18 cellular contexts compared by ENCODE assay signal in genomic region chr10:235921-236320, GRCh38.
DNase-seq lines count a peak whose midpoint lies in the region; FAIRE-seq and TF ChIP-seq lines count a peak whose summit lies in the region.
"Had no signal": no experiment of that assay in that cellular context is flagged by ENCODE, and none has a peak within 500 bp of the region (broad histone marks: within the 10 kb centered on the region; RNA-seq: fewer than 3 reads in every experiment).

No MANE protein-coding gene starts in this region.

- H3K36me3 ChIP-seq in Loucy (ENCODE audit: insufficient read depth, low read length) (peaks cover 15% of the 10 kb centered on the region), keratinocyte (ENCODE audit: control insufficient read depth in 2 of 2, extremely low read depth in 1 of 2, insufficient read depth in 2 of 2, low read length in 2 of 2) (no peaks in the 10 kb centered on the region)
- H3K36me3 ChIP-seq: BE2C had no signal

- H3F3A ChIP-seq in Loucy (ENCODE audit: low read depth), result no peaks in the 10 kb centered on the region

- peaks cover 11% of the 10 kb centered on the region for H3K4me1 Mint-ChIP-seq in HFFc6 (ENCODE audit: low read depth)

- no peaks in the 10 kb centered on the region for H3K9me3 ChIP-seq in Loucy (ENCODE audit: insufficient read depth, low read depth, low read length)
- no peaks in the 10 kb centered on the region for H3K9me3 ChIP-seq in keratinocyte (ENCODE audit: control insufficient read depth, low read depth, low read length)
- H3K9me3 ChIP-seq: BE2C had no signal

- peak; percentile 13 for FAIRE-seq in keratinocyte (lab: Jason Lieb, UNC)
- FAIRE-seq: GM12891, GM18507, H1 had no signal

- H3K4me3 ChIP-seq in Loucy (ENCODE audit: low read length, poor library complexity, severe bottlenecking), result no peak overlapping the region
- H3K4me3 ChIP-seq in keratinocyte (ENCODE audit: control insufficient read depth in 2 of 3, extremely low read depth in 1 of 3, insufficient read depth in 2 of 3, low read depth in 1 of 3, low read length in 3 of 3), result no peak overlapping the region

- H2AFZ ChIP-seq in Loucy (ENCODE audit: low read length) (no peak overlapping the region), keratinocyte (ENCODE audit: control insufficient read depth, low read length) (no peak overlapping the region)

- no peak overlapping the region for H3K27ac Mint-ChIP-seq in HFFc6

- no peak overlapping the region for H3K4me3 Mint-ChIP-seq in HFFc6
- H3K4me3 Mint-ChIP-seq: CD4-positive, alpha-beta memory T cell had no signal

- H3K9ac ChIP-seq in Loucy (ENCODE audit: low read depth, low read length, poor library complexity, severe bottlenecking), result no peak overlapping the region
- H3K9ac ChIP-seq in keratinocyte (ENCODE audit: control insufficient read depth, extremely low read depth, insufficient read depth, low read length), result no peak overlapping the region

- H3K9me1 ChIP-seq in keratinocyte (ENCODE audit: control insufficient read depth, extremely low read depth, insufficient read depth, low read length), result no peaks in the 10 kb centered on the region

- H3K27me3 Mint-ChIP-seq in HFFc6 (ENCODE audit: insufficient read depth), result no peaks in the 10 kb centered on the region
- H3K27me3 Mint-ChIP-seq: CD4-positive, alpha-beta memory T cell had no signal

- no peak overlapping the region for H3K27ac ChIP-seq in keratinocyte (ENCODE audit: control insufficient read depth, insufficient read depth, low read length)

- H3K9me2 ChIP-seq in Loucy (replicated peaks; ENCODE audit: low read depth, low read length), result no peaks in the 10 kb centered on the region

- TF ChIP-seq CTCF in Loucy (conservative IDR thresholded peaks at IDR 0.05; ENCODE audit: low read length) (no peak), keratinocyte (optimal IDR thresholded peaks at IDR 0.05 in 1 of 3, IDR thresholded peaks at IDR 0.05 in 1 of 3, conservative IDR thresholded peaks at IDR 0.05 in 1 of 3; ENCODE audit: extremely low read depth in 1 of 3, insufficient read depth in 2 of 3, low read length in 3 of 3) (no peak), HFFc6 (IDR thresholded peaks at IDR 0.05) (no peak)

- no peaks in the 10 kb centered on the region for H3K36me3 Mint-ChIP-seq in HFFc6 (ENCODE audit: low read depth)

- H3K79me2 ChIP-seq in Loucy (ENCODE audit: insufficient read depth, low read length), result no peaks in the 10 kb centered on the region
- no peaks in the 10 kb centered on the region for H3K79me2 ChIP-seq in keratinocyte (ENCODE audit: control insufficient read depth, insufficient read depth, low read length)

- peak overlapping the region; percentile 30 for H3K4me2 ChIP-seq in Loucy (ENCODE audit: low read depth, low read length, poor library complexity, severe bottlenecking)
- H3K4me2 ChIP-seq in keratinocyte (ENCODE audit: control insufficient read depth, extremely low read depth, insufficient read depth, low read depth, low read length), result no peak overlapping the region

- dilution Hi-C loops in keratinocyte (cut with MboI; ENCODE audit: extremely low pct_ligation_motif_present, low sequenced_read_pairs), result no loop called here

- no peaks in the 10 kb centered on the region for H3K9me3 Mint-ChIP-seq in HFFc6
- H3K9me3 Mint-ChIP-seq: CD4-positive, alpha-beta memory T cell had no signal

- H3K4me1 ChIP-seq in Loucy (ENCODE audit: insufficient read depth, low read length, poor library complexity, severe bottlenecking) (peaks cover 10% of the 10 kb centered on the region), keratinocyte (ENCODE audit: control insufficient read depth, extremely low read depth, insufficient read depth, low read length) (peaks cover 9% of the 10 kb centered on the region)

- DNase-seq in AG20443 (ENCODE audit: low spot score), result peak; percentile 39
- DNase-seq in dermis blood vessel endothelial cell, result peak; percentile 55
- no peak for DNase-seq in keratinocyte (ENCODE audit: low read depth, low spot score)
- no peak for DNase-seq in SHP77 (lab: John Stamatoyannopoulos, UW)
- DNase-seq in nucleus accumbens (lab: John Stamatoyannopoulos, UW), result no peak
- DNase-seq in HFFc6, result no peak
- DNase-seq: CD4-positive, alpha-beta memory T cell; DMS153; NCI-H1105; NCI-H2081 treated with DMSO at 0.1 percent for 48 hours; NCI-H446 treated with DMSO at 0.1 percent for 48 hours; NCI-H748 treated with DMSO at 0.1 percent for 48 hours; SHP77 treated with DMSO at 0.1 percent for 48 hours had no signal

- H4K20me1 ChIP-seq in Loucy (ENCODE audit: insufficient read depth, low read length, poor library complexity, severe bottlenecking) (no peaks in the 10 kb centered on the region), keratinocyte (ENCODE audit: control insufficient read depth, extremely low read depth, insufficient read depth, low read length) (no peaks in the 10 kb centered on the region)

- no peaks in the 10 kb centered on the region for H3K27me3 ChIP-seq in Loucy (ENCODE audit: insufficient read depth, low read length, poor library complexity, severe bottlenecking)
- no peaks in the 10 kb centered on the region for H3K27me3 ChIP-seq in keratinocyte (ENCODE audit: control insufficient read depth, extremely low read depth, insufficient read depth, low read length)
- H3K27me3 ChIP-seq: BE2C had no signal

Comparison
In these comparisons a context has a peak if more than half of its experiments do, and no peak if none do; other contexts are left out.
1. DNase-seq: peak in AG20443 (single experiment) and dermis blood vessel endothelial cell (single experiment); none in keratinocyte (single experiment), SHP77 (0 of 2), nucleus accumbens (0 of 56) and HFFc6 (single experiment).